Comparison of ENCODE assay signal across 13 cellular contexts in the genomic region with DNA sequence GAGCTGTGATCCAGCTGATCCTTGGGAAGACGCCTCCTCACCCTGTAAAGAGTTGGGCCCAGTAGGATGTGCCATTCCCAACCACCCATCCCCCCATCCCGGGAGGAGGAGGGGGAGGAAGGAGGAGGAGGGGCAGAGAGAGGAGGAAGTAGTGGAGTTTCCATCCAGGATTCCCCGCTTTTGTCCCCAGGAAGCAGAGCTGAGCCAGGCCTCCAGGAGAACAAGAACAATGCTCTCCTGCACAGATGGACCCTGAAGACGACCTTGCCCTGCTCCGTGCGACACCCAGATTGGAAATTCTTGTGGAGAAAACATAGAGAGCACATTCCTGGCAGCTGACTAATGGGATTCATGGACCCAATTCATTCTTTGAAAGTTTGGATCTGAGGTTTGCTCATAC.
A peak's percentile ranks its signal among the peaks of the same experiment; 100 is the strongest.
DNase-seq lines count a peak whose midpoint lies in the region; ATAC-seq and TF ChIP-seq lines count a peak whose summit lies in the region.
"Had no signal": no experiment of that assay in that cellular context is flagged by ENCODE, and none has a peak within 500 bp of the region (broad histone marks: within the 10 kb centered on the region; RNA-seq: fewer than 3 reads in every experiment).

No MANE protein-coding gene starts in this region.

- H3K27me3 ChIP-seq in esophagus muscularis mucosa (peaks cover 0 to 39% (median 0%) of the 10 kb centered on the region in 4 donors), MG63 (peaks cover 8% of the 10 kb centered on the region)

- H3K9me3 ChIP-seq in esophagus muscularis mucosa = no peaks in the 10 kb centered on the region
- H3K9me3 ChIP-seq in MG63 = no peaks in the 10 kb centered on the region
- H3K9me3 ChIP-seq: spleen had no signal

- no peaks in the 10 kb centered on the region for H3K4me1 ChIP-seq in esophagus muscularis mucosa
- H3K4me1 ChIP-seq: spleen had no signal

- no peak for ATAC-seq in GM18502 (IDR thresholded peaks at IDR 0.05; ENCODE audit: poor library complexity, unreplicated experiment)

- H3K4me3 ChIP-seq in coronary artery (no peak overlapping the region), esophagus muscularis mucosa (no peak overlapping the region), MG63 (no peak overlapping the region)
- H3K4me3 ChIP-seq: spleen had no signal

- no peaks in the 10 kb centered on the region for H3K36me3 ChIP-seq in esophagus muscularis mucosa
- no peaks in the 10 kb centered on the region for H3K36me3 ChIP-seq in MG63
- H3K36me3 ChIP-seq: spleen had no signal

- H3K27ac ChIP-seq in coronary artery (no peak overlapping the region), esophagus muscularis mucosa (replicated peaks in 1 of 4) (no peak overlapping the region)
- H3K27ac ChIP-seq: spleen had no signal

- 46% methylated on average over 6 of the region's 6 CpGs for WGBS in esophagus muscularis mucosa

- TF ChIP-seq EP300 in esophagus muscularis mucosa (IDR thresholded peaks at IDR 0.05) = no peak

- TF ChIP-seq CTCF in coronary artery (IDR thresholded peaks at IDR 0.05) (no peak), esophagus muscularis mucosa (IDR thresholded peaks at IDR 0.05) (no peak)

- TF ChIP-seq POLR2A in esophagus muscularis mucosa (IDR thresholded peaks at IDR 0.05; ENCODE audit: low read depth) = no peak

- peak; percentile 52 for DNase-seq in A172 (ENCODE audit: low spot score)
- DNase-seq in HS-27A (ENCODE audit: low read depth) = peak; percentile 17
- peak; percentile 48 for DNase-seq in amniotic epithelial cell (ENCODE audit: low read depth)
- DNase-seq in iPS DF 19.7 (ENCODE audit: low read depth, low spot score) = peak; percentile 28
- DNase-seq in coronary artery (ENCODE audit: low spot score) = no peak
- no peak for DNase-seq in esophagus muscularis mucosa (ENCODE audit: extremely low spot score)
- DNase-seq in MG63 = no peak
- DNase-seq: activated B cell treated with CpG ODN at 0.5 μM for 24 hours; activated CD8-positive, alpha-beta memory T cell treated with anti-CD3 and anti-CD28 coated beads, Interleukin-2, amount 50 U/mL, for 48 hours; Calu3; NCI-H1105; spleen had no signal

- intact Hi-C loops in esophagus muscularis mucosa (cut with DNase I) = no loop called here

Comparison
In these comparisons a context has a peak if more than half of its experiments do, and no peak if none do; other contexts are left out.
1. DNase-seq: peak in A172 (single experiment), HS-27A (single experiment), amniotic epithelial cell (single experiment) and iPS DF 19.7 (single experiment); none in coronary artery (single experiment), esophagus muscularis mucosa (single experiment) and MG63 (single experiment).